22 cellular contexts compared by ENCODE assay signal in genomic region chr11:59289782-59290181, GRCh38.
"Had no signal": no experiment of that assay in that cellular context is flagged by ENCODE, and none has a peak within 500 bp of the region (broad histone marks: within the 10 kb centered on the region; RNA-seq: fewer than 3 reads in every experiment).

No MANE protein-coding gene starts in this region.

- H3K4me3 Mint-ChIP-seq: activated CD4-positive, alpha-beta T cell treated with anti-CD3 and anti-CD28 coated beads, Interleukin-2, amount 10 ng/mL, durations not matched to agents 24 days and 14 days; activated CD8-positive, alpha-beta memory T cell treated with anti-CD3 and anti-CD28 coated beads, Interleukin-2, amount 10 ng/mL, durations not matched to agents 7 days and 5 days; activated naive CD8-positive, alpha-beta T cell treated with anti-CD3 and anti-CD28 coated beads, Interleukin-2, amount 50 U/mL, for 24 hours; activated T-cell treated with anti-CD3 and anti-CD28 coated beads, Interleukin-2, amount 50 U/mL, for 24 hours; T-helper 17 cell had no signal

- H3K36me3 ChIP-seq: brain microvascular endothelial cell had no signal

- H3K27ac Mint-ChIP-seq: activated B cell treated with CpG ODN at 0.5 μM for 24 hours; activated CD4-positive, alpha-beta T cell treated with anti-CD3 and anti-CD28 coated beads, Interleukin-2, amount 10 ng/mL, durations not matched to agents 24 days and 14 days; activated CD8-positive, alpha-beta memory T cell treated with anti-CD3 and anti-CD28 coated beads, Interleukin-2, amount 10 ng/mL, durations not matched to agents 7 days and 5 days; activated naive CD4-positive, alpha-beta T cell treated with anti-CD3 and anti-CD28 coated beads, Interleukin-2, amount 50 U/mL, for 72 hours; activated naive CD8-positive, alpha-beta T cell treated with anti-CD3 and anti-CD28 coated beads, Interleukin-2, amount 50 U/mL, for 24 hours; activated T-cell treated with anti-CD3 and anti-CD28 coated beads, Interleukin-2, amount 50 U/mL, for 24 hours; T-helper 17 cell had no signal

- H3K27ac ChIP-seq: brain microvascular endothelial cell had no signal

- H3K36me3 Mint-ChIP-seq: activated CD8-positive, alpha-beta memory T cell treated with anti-CD3 and anti-CD28 coated beads, Interleukin-2, amount 10 ng/mL, durations not matched to agents 7 days and 5 days; activated naive CD4-positive, alpha-beta T cell treated with anti-CD3 and anti-CD28 coated beads, Interleukin-2, amount 50 U/mL, for 72 hours had no signal

- H3K9me3 Mint-ChIP-seq: activated CD4-positive, alpha-beta T cell treated with anti-CD3 and anti-CD28 coated beads, Interleukin-2, amount 10 ng/mL, durations not matched to agents 24 days and 14 days; activated naive CD4-positive, alpha-beta T cell treated with anti-CD3 and anti-CD28 coated beads, Interleukin-2, amount 50 U/mL, for 72 hours; activated naive CD8-positive, alpha-beta T cell treated with anti-CD3 and anti-CD28 coated beads, Interleukin-2, amount 50 U/mL, for 24 hours had no signal

- DNase-seq: activated B cell treated with CpG ODN at 0.5 μM for 24 hours; activated CD4-positive, alpha-beta T cell treated with anti-CD3 and anti-CD28 coated beads for 1 hour; activated CD4-positive, alpha-beta T cell treated with anti-CD3 and anti-CD28 coated beads, Interleukin-2, amount 50 U/mL, for 48 hours; activated CD8-positive, alpha-beta memory T cell treated with anti-CD3 and anti-CD28 coated beads, Interleukin-2, amount 10 ng/mL, durations not matched to agents 7 days and 5 days; activated effector memory CD4-positive, alpha-beta T cell treated with anti-CD3 and anti-CD28 coated beads, Interleukin-2, amount 50 U/mL, for 16 hours; activated naive CD4-positive, alpha-beta T cell treated with Interleukin-2 at 50 U/mL for 16 hours; activated naive CD8-positive, alpha-beta T cell treated with anti-CD3 and anti-CD28 coated beads, Interleukin-2, amount 50 U/mL, for 24 hours; activated T-cell treated with anti-CD3 and anti-CD28 coated beads, Interleukin-2, amount 50 U/mL, for 24 hours; amniotic stem cell; brain microvascular endothelial cell; cerebellar nuclear complex; KG1; NCI-H1092 treated with DMSO at 0.1 percent for 48 hours; NCI-H1436; NCI-H1694 treated with DMSO at 0.1 percent for 48 hours; NCI-H2029 treated with DMSO at 0.1 percent for 48 hours; NCI-H510A treated with DMSO at 0.1 percent for 48 hours; SIG-M5; T-helper 17 cell; T-helper 9 cell had no signal

- ATAC-seq: activated CD8-positive, alpha-beta memory T cell treated with anti-CD3 and anti-CD28 coated beads, Interleukin-2, amount 10 ng/mL, durations not matched to agents 7 days and 5 days; activated naive CD4-positive, alpha-beta T cell treated with anti-CD3 and anti-CD28 coated beads, Interleukin-2, amount 50 U/mL, for 72 hours; activated naive CD8-positive, alpha-beta T cell treated with anti-CD3 and anti-CD28 coated beads, Interleukin-2, amount 50 U/mL, for 24 hours; T-helper 17 cell had no signal

- H3K27me3 Mint-ChIP-seq: activated B cell treated with CpG ODN at 0.5 μM for 24 hours had no signal

- H3K4me1 Mint-ChIP-seq: activated CD4-positive, alpha-beta T cell treated with anti-CD3 and anti-CD28 coated beads, Interleukin-2, amount 10 ng/mL, durations not matched to agents 24 days and 14 days; activated CD8-positive, alpha-beta memory T cell treated with anti-CD3 and anti-CD28 coated beads, Interleukin-2, amount 10 ng/mL, durations not matched to agents 7 days and 5 days had no signal

- H3K27me3 ChIP-seq: brain microvascular endothelial cell had no signal
